In genomic region chr22:44179196-44179988, GRCh38 we compare ENCODE assay signal across 1 cellular context.
TF ChIP-seq lines count a peak whose summit lies in the region.

No MANE protein-coding gene starts in this region.

TF ChIP-seq in H1, 55 proteins besides CTCF, POLR2A, EP300 and RAD21:
- TF ChIP-seq CBX8 (IDR thresholded peaks at IDR 0.05; ENCODE audit: borderline replicate concordance, low read depth, low read length) = no peak
- TF ChIP-seq BACH1 (IDR thresholded peaks at IDR 0.05; ENCODE audit: low read length) = no peak
- no peak for TF ChIP-seq FOSL1 (IDR thresholded peaks at IDR 0.05; ENCODE audit: insufficient read depth, low read depth, low read length)
- no peak for TF ChIP-seq TCF12 (IDR thresholded peaks at IDR 0.05; ENCODE audit: low read depth, low read length)
- no peak for TF ChIP-seq GTF2F1 (IDR thresholded peaks at IDR 0.05; ENCODE audit: borderline replicate concordance, low read depth, low read length)
- TF ChIP-seq MAX (IDR thresholded peaks at IDR 0.05) = no peak
- no peak for TF ChIP-seq YY1 (IDR thresholded peaks at IDR 0.05; ENCODE audit: low read depth, low read length)
- TF ChIP-seq E2F6 (IDR thresholded peaks at IDR 0.05) = no peak
- TF ChIP-seq SRF (IDR thresholded peaks at IDR 0.05; ENCODE audit: low read depth, low read length) = no peak
- no peak for TF ChIP-seq ZNF274 (IDR thresholded peaks at IDR 0.05; ENCODE audit: borderline replicate concordance, extremely low read depth, low read length)
